Comparison of ENCODE assay signal across 19 cellular contexts in genomic region chr1:156394835-156395461, GRCh38. TPM values are rescaled to one million over a fixed set of nuclear protein-coding genes. Genes with fewer than 3 reads are reported as not detected.
A peak's percentile ranks its signal among the peaks of the same experiment; 100 is the strongest.
DNase-seq lines count a peak whose midpoint lies in the region; ATAC-seq and TF ChIP-seq lines count a peak whose summit lies in the region.
"Had no signal": no experiment of that assay in that cellular context is flagged by ENCODE, and none has a peak within 500 bp of the region (broad histone marks: within the 10 kb centered on the region; RNA-seq: fewer than 3 reads in every experiment).

No MANE protein-coding gene starts in this region.

- CTCF ChIA-PET in activated CD4-positive, alpha-beta T cell treated with anti-CD3 and anti-CD28 coated beads for 36 hours (lab: Charles Lee) = interaction anchor here (0.5 to 5.4 kb wide), 5 partner anchors 9 to 202 kb away, joined by 3 to 28 read pairs (median 4); no protein-coding TSS in a partner anchor
- CTCF ChIA-PET in GM10248 (lab: Yijun Ruan, JAX) = interaction anchor here (0.8 to 4.6 kb wide), 5 partner anchors 9 to 51 kb away, joined by 3 to 39 read pairs (median 4); no protein-coding TSS in a partner anchor
- CTCF ChIA-PET in RWPE1 (lab: Yijun Ruan, JAX) = interaction anchor here (0.6 to 1.3 kb wide), 3 partner anchors 9 to 179 kb away, joined by 4 to 8 read pairs (median 6); no protein-coding TSS in a partner anchor

- no peaks in the 10 kb centered on the region for H3K36me3 Mint-ChIP-seq in stimulated activated memory B cell treated with anti-CD40 and anti-IgM and Interleukin-4, amounts not matched to agents 10 μg/mL and 1 μg/mL and 100 μg/mL, for 72 hours
- H3K36me3 Mint-ChIP-seq in activated CD4-positive, alpha-beta T cell treated with anti-CD3 and anti-CD28 coated beads for 36 hours (ENCODE audit: low read depth) = no peaks in the 10 kb centered on the region
- H3K36me3 Mint-ChIP-seq: type B pancreatic cell had no signal

- POLR2A ChIA-PET in activated CD4-positive, alpha-beta T cell treated with anti-CD3 and anti-CD28 coated beads for 36 hours (lab: Charles Lee) = no interaction called here
- POLR2A ChIA-PET in GM10248 (lab: Yijun Ruan, JAX) (no interaction called here), RWPE1 (lab: Yijun Ruan, JAX; ENCODE audit: low non-redundant PET) (no interaction called here)

- H3K27me3 Mint-ChIP-seq in stimulated activated memory B cell treated with anti-CD40 and anti-IgM and Interleukin-4, amounts not matched to agents 10 μg/mL and 1 μg/mL and 100 μg/mL, for 72 hours = peaks cover 35% of the 10 kb centered on the region
- peaks cover 13% of the 10 kb centered on the region for H3K27me3 Mint-ChIP-seq in activated CD4-positive, alpha-beta T cell treated with anti-CD3 and anti-CD28 coated beads for 36 hours

- intact Hi-C loops in activated CD4-positive, alpha-beta T cell treated with anti-CD3 and anti-CD28 coated beads for 36 hours (cut with DNase I, micrococcal nuclease) = no loop called here

- no peak overlapping the region for H3K27ac Mint-ChIP-seq in stimulated activated memory B cell treated with anti-CD40 and anti-IgM and Interleukin-4, amounts not matched to agents 10 μg/mL and 1 μg/mL and 100 μg/mL, for 72 hours
- no peak overlapping the region for H3K27ac Mint-ChIP-seq in activated CD4-positive, alpha-beta T cell treated with anti-CD3 and anti-CD28 coated beads for 36 hours
- H3K27ac Mint-ChIP-seq: activated naive CD8-positive, alpha-beta T cell; type B pancreatic cell had no signal

- peaks cover 27% of the 10 kb centered on the region for H3K4me1 Mint-ChIP-seq in stimulated activated memory B cell treated with anti-CD40 and anti-IgM and Interleukin-4, amounts not matched to agents 10 μg/mL and 1 μg/mL and 100 μg/mL, for 72 hours
- H3K4me1 Mint-ChIP-seq in activated CD4-positive, alpha-beta T cell treated with anti-CD3 and anti-CD28 coated beads for 36 hours = peaks cover 3% of the 10 kb centered on the region

- ATAC-seq in stimulated activated memory B cell treated with anti-CD40 and anti-IgM and Interleukin-4, amounts not matched to agents 10 μg/mL and 1 μg/mL and 100 μg/mL, for 72 hours = peak; percentile 60
- no peak for ATAC-seq in activated CD4-positive, alpha-beta T cell treated with anti-CD3 and anti-CD28 coated beads for 36 hours
- ATAC-seq: A549; activated CD4-positive, CD25-positive, alpha-beta regulatory T cell treated with anti-CD3 and anti-CD28 coated beads, Interleukin-2, amount 50 U/mL, for 24 hours; HCT116; left colon; psoas muscle had no signal

- peak; percentile 28 for DNase-seq in SKM-1 treated with dmso at 0.1 percent for 144 hours (lab: John Stamatoyannopoulos, UW; ENCODE audit: unreplicated experiment)
- DNase-seq in SKM-1 (lab: John Stamatoyannopoulos, UW; ENCODE audit: unreplicated experiment) = no peak
- peak; percentile 97 for DNase-seq in NCI-H510A (lab: John Stamatoyannopoulos, UW)
- peak; percentile 32 for DNase-seq in SIG-M5 (lab: John Stamatoyannopoulos, UW)
- no peak for DNase-seq in activated CD4-positive, alpha-beta T cell treated with anti-CD3 and anti-CD28 coated beads for 36 hours
- no peak for DNase-seq in GM10248 (ENCODE audit: extremely low spot score)
- DNase-seq in RWPE1 (ENCODE audit: low spot score) = no peak
- DNase-seq: central memory CD4-positive, alpha-beta T cell; left colon; psoas muscle; SK-N-SH; stimulated activated CD8-positive, alpha-beta memory T cell treated with anti-CD3 and anti-CD28 coated beads, Interleukin-4, amount 100 ng/mL, for 48 hours had no signal

- H3K4me3 Mint-ChIP-seq in stimulated activated memory B cell treated with anti-CD40 and anti-IgM and Interleukin-4, amounts not matched to agents 10 μg/mL and 1 μg/mL and 100 μg/mL, for 72 hours = no peak overlapping the region
- H3K4me3 Mint-ChIP-seq in activated CD4-positive, alpha-beta T cell treated with anti-CD3 and anti-CD28 coated beads for 36 hours = no peak overlapping the region
- H3K4me3 Mint-ChIP-seq: activated naive CD8-positive, alpha-beta T cell; type B pancreatic cell had no signal

- peaks cover 3% of the 10 kb centered on the region for H3K9me3 Mint-ChIP-seq in stimulated activated memory B cell treated with anti-CD40 and anti-IgM and Interleukin-4, amounts not matched to agents 10 μg/mL and 1 μg/mL and 100 μg/mL, for 72 hours
- H3K9me3 Mint-ChIP-seq in activated CD4-positive, alpha-beta T cell treated with anti-CD3 and anti-CD28 coated beads for 36 hours (ENCODE audit: low read depth) = no peaks in the 10 kb centered on the region
- H3K9me3 Mint-ChIP-seq: type B pancreatic cell had no signal

- TF ChIP-seq CTCF in GM10248 (IDR thresholded peaks at IDR 0.05; ENCODE audit: control extremely low read depth, extremely low read depth, low read depth, missing control alignments) = no peak
- no peak for TF ChIP-seq CTCF in RWPE1 (conservative IDR thresholded peaks at IDR 0.05; ENCODE audit: low read depth)

- H3K27ac ChIP-seq in RWPE1 = no peak overlapping the region
- H3K27ac ChIP-seq: A549, psoas muscle had no signal

RNA-seq across cellular contexts. Expression of gene RHBG, which starts 25.9 kb away (rescaled TPM):
- not detected for total RNA-seq in activated CD4-positive, alpha-beta T cell treated with anti-CD3 and anti-CD28 coated beads for 36 hours
- total RNA-seq: HT-29, left colon, psoas muscle had no signal

RNA-seq across cellular contexts. Expression of gene TSACC, which starts 56.6 kb away (rescaled TPM):
- under 1 TPM; 0.25 to 0.83 TPM for total RNA-seq in activated CD4-positive, alpha-beta T cell treated with anti-CD3 and anti-CD28 coated beads for 36 hours
- total RNA-seq: left colon had no signal

RNA-seq across cellular contexts. Expression of gene CCT3, which starts 56.9 kb away (rescaled TPM):
- total RNA-seq in activated CD4-positive, alpha-beta T cell treated with anti-CD3 and anti-CD28 coated beads for 36 hours = 100 to 1,000 TPM; 297 to 406 TPM

Comparison
In these comparisons a context has a peak if more than half of its experiments do, and no peak if none do; other contexts are left out.
1. DNase-seq: peak in SKM-1 treated with dmso at 0.1 percent for 144 hours (single experiment), NCI-H510A (single experiment) and SIG-M5 (single experiment); none in SKM-1 (single experiment), activated CD4-positive, alpha-beta T cell treated with anti-CD3 and anti-CD28 coated beads for 36 hours (single experiment), GM10248 (single experiment) and RWPE1 (single experiment).